ENCODE assay signal across 16 cellular contexts in genomic region chr19:2609389-2610116, GRCh38.
DNase-seq lines count a peak whose midpoint lies in the region; ATAC-seq and TF ChIP-seq lines count a peak whose summit lies in the region.
"Had no signal": no experiment of that assay in that cellular context is flagged by ENCODE, and none has a peak within 500 bp of the region (broad histone marks: within the 10 kb centered on the region; RNA-seq: fewer than 3 reads in every experiment).

No MANE protein-coding gene starts in this region.

- CTCF ChIA-PET in activated CD8-positive, alpha-beta T cell treated with anti-CD3 and anti-CD28 coated beads, Interleukin-2, amount 10 ng/mL, durations not matched to agents 7 days and 5 days (lab: Charles Lee) = interaction anchor here (1.2 to 6.2 kb wide), 11 partner anchors 9 to 146 kb away, joined by 3 to 162 read pairs (median 11); partner anchors contain the start of gene GADD45B
- CTCF ChIA-PET in activated CD8-positive, alpha-beta T cell treated with anti-CD3 and anti-CD28 coated beads for 36 hours (lab: Charles Lee) = interaction anchor here (0.8 to 11.8 kb wide), 13 partner anchors 9 to 217 kb away, joined by 3 to 96 read pairs (median 7); partner anchors contain the start of gene GADD45B

- no peaks in the 10 kb centered on the region for H3K36me3 ChIP-seq in ascending aorta
- H3K36me3 ChIP-seq in vagina = no peaks in the 10 kb centered on the region
- H3K36me3 ChIP-seq: tibial artery had no signal

- peak overlapping the region; percentile 18 for H3K4me3 Mint-ChIP-seq in activated CD8-positive, alpha-beta T cell treated with anti-CD3 and anti-CD28 coated beads, Interleukin-2, amount 10 ng/mL, durations not matched to agents 7 days and 5 days
- H3K4me3 Mint-ChIP-seq in activated CD8-positive, alpha-beta T cell treated with anti-CD3 and anti-CD28 coated beads for 36 hours = no peak overlapping the region
- H3K4me3 Mint-ChIP-seq: nephron progenitor cell had no signal

- peaks cover 2% of the 10 kb centered on the region for H3K27me3 Mint-ChIP-seq in activated CD8-positive, alpha-beta T cell treated with anti-CD3 and anti-CD28 coated beads, Interleukin-2, amount 10 ng/mL, durations not matched to agents 7 days and 5 days (ENCODE audit: low read depth)
- H3K27me3 Mint-ChIP-seq in activated CD8-positive, alpha-beta T cell treated with anti-CD3 and anti-CD28 coated beads for 36 hours = peaks cover 3% of the 10 kb centered on the region

- H3K4me1 Mint-ChIP-seq in activated CD8-positive, alpha-beta T cell treated with anti-CD3 and anti-CD28 coated beads, Interleukin-2, amount 10 ng/mL, durations not matched to agents 7 days and 5 days (ENCODE audit: low read depth) = peaks cover 53% of the 10 kb centered on the region
- H3K4me1 Mint-ChIP-seq in activated CD8-positive, alpha-beta T cell treated with anti-CD3 and anti-CD28 coated beads for 36 hours (ENCODE audit: low read depth) = peaks cover 53% of the 10 kb centered on the region

- no peak for TF ChIP-seq POLR2A in vagina (IDR thresholded peaks at IDR 0.05)

- H3K9me3 Mint-ChIP-seq in activated CD8-positive, alpha-beta T cell treated with anti-CD3 and anti-CD28 coated beads, Interleukin-2, amount 10 ng/mL, durations not matched to agents 7 days and 5 days (ENCODE audit: insufficient read depth) = no peaks in the 10 kb centered on the region
- peaks cover 2% of the 10 kb centered on the region for H3K9me3 Mint-ChIP-seq in activated CD8-positive, alpha-beta T cell treated with anti-CD3 and anti-CD28 coated beads for 36 hours

- DNase-seq in activated CD8-positive, alpha-beta T cell treated with anti-CD3 and anti-CD28 coated beads, Interleukin-2, amount 10 ng/mL, durations not matched to agents 7 days and 5 days = no peak
- no peak for DNase-seq in activated CD8-positive, alpha-beta T cell treated with anti-CD3 and anti-CD28 coated beads for 36 hours
- peak in 1 of 2 donors; percentile 60 for DNase-seq in ascending aorta (ENCODE audit: low spot score in 2 of 2)
- peak; percentile 70 for DNase-seq in posterior vena cava (ENCODE audit: low spot score)
- no peak for DNase-seq in vagina (ENCODE audit: extremely low spot score in 2 of 2)
- DNase-seq in NCI-H748 treated with DMSO at 0.1 percent for 48 hours (lab: John Stamatoyannopoulos, UW) = no peak
- no peak for DNase-seq in activated CD4-positive, CD25-positive, alpha-beta regulatory T cell treated with anti-CD3 and anti-CD28 coated beads, Interleukin-2, amount 50 U/mL, for 72 hours
- DNase-seq: ACHN; activated CD8-positive, alpha-beta memory T cell treated with anti-CD3 and anti-CD28 coated beads, Interleukin-2, amount 50 U/mL, for 4 hours; foreskin fibroblast; NCI-H1105; NCI-H446; nephron progenitor cell had no signal

- H3K4me1 ChIP-seq in ascending aorta (peaks cover 0 to 9% of the 10 kb centered on the region in 2 donors), vagina (peaks cover 15% of the 10 kb centered on the region)

- H3K4me3 ChIP-seq in ascending aorta (no peak overlapping the region), vagina (no peak overlapping the region)
- H3K4me3 ChIP-seq: smooth muscle cell, tibial artery had no signal

- H3K27ac ChIP-seq in ascending aorta (peak overlapping the region; percentile 92 to 94), vagina (no peak overlapping the region)

- ATAC-seq in activated CD8-positive, alpha-beta T cell treated with anti-CD3 and anti-CD28 coated beads, Interleukin-2, amount 10 ng/mL, durations not matched to agents 7 days and 5 days = no peak
- no peak for ATAC-seq in activated CD8-positive, alpha-beta T cell treated with anti-CD3 and anti-CD28 coated beads for 36 hours
- ATAC-seq in HG02798 (IDR thresholded peaks at IDR 0.05; ENCODE audit: poor library complexity, unreplicated experiment) = peak; percentile 18

- no peak for TF ChIP-seq CTCF in activated CD8-positive, alpha-beta T cell treated with anti-CD3 and anti-CD28 coated beads for 36 hours (IDR thresholded peaks at IDR 0.05)
- TF ChIP-seq CTCF in ascending aorta (IDR thresholded peaks at IDR 0.05) (no peak), vagina (IDR thresholded peaks at IDR 0.05) (no peak)

- intact Hi-C loops in activated CD8-positive, alpha-beta T cell treated with anti-CD3 and anti-CD28 coated beads for 36 hours (cut with micrococcal nuclease) = loop anchor here (2.0 kb wide), 1 partner anchor 131 kb away; no protein-coding TSS in a partner anchor
- intact Hi-C loops in ascending aorta (cut with DNase I) = loop anchor here (2.0 kb wide), 2 partner anchors 67 to 183 kb away; partner anchors contain the start of gene TIMM13
- intact Hi-C loops in posterior vena cava (cut with DNase I) = loop anchor here (2.0 to 5.0 kb wide), 4 partner anchors 32 to 137 kb away; no protein-coding TSS in a partner anchor
- intact Hi-C loops in vagina (cut with DNase I) = loop anchor here (2.0 kb wide), 1 partner anchor 135 kb away; no protein-coding TSS in a partner anchor

- peaks cover 2% of the 10 kb centered on the region for H3K36me3 Mint-ChIP-seq in activated CD8-positive, alpha-beta T cell treated with anti-CD3 and anti-CD28 coated beads, Interleukin-2, amount 10 ng/mL, durations not matched to agents 7 days and 5 days (ENCODE audit: low read depth)
- peaks cover 2% of the 10 kb centered on the region for H3K36me3 Mint-ChIP-seq in activated CD8-positive, alpha-beta T cell treated with anti-CD3 and anti-CD28 coated beads for 36 hours (ENCODE audit: low read depth)

- POLR2A ChIA-PET in activated CD8-positive, alpha-beta T cell treated with anti-CD3 and anti-CD28 coated beads, Interleukin-2, amount 10 ng/mL, durations not matched to agents 7 days and 5 days (lab: Charles Lee) = interaction anchor here (0.6 to 6.3 kb wide), 3 partner anchors 11 to 146 kb away, joined by 5 to 108 read pairs (median 7); partner anchors contain the start of gene GADD45B
- POLR2A ChIA-PET in activated CD8-positive, alpha-beta T cell treated with anti-CD3 and anti-CD28 coated beads for 36 hours (lab: Charles Lee) = interaction anchor here (0.6 to 5.4 kb wide), 11 partner anchors 9 to 174 kb away, joined by 3 to 104 read pairs (median 3); partner anchors contain the start of gene GADD45B

- H3K9me3 ChIP-seq in ascending aorta (no peaks in the 10 kb centered on the region), vagina (no peaks in the 10 kb centered on the region)
- H3K9me3 ChIP-seq: tibial artery had no signal

- H3K27ac Mint-ChIP-seq in activated CD8-positive, alpha-beta T cell treated with anti-CD3 and anti-CD28 coated beads, Interleukin-2, amount 10 ng/mL, durations not matched to agents 7 days and 5 days = no peak overlapping the region
- no peak overlapping the region for H3K27ac Mint-ChIP-seq in activated CD8-positive, alpha-beta T cell treated with anti-CD3 and anti-CD28 coated beads for 36 hours

- no peaks in the 10 kb centered on the region for H3K27me3 ChIP-seq in ascending aorta
- no peaks in the 10 kb centered on the region for H3K27me3 ChIP-seq in vagina
